In genomic region chr18:44679912-44680270, GRCh38 we compare ENCODE assay signal across 9 cellular contexts. TPM values are rescaled to one million over a fixed set of nuclear protein-coding genes. Genes with fewer than 3 reads are reported as not detected.
A peak's percentile ranks its signal among the peaks of the same experiment; 100 is the strongest.
DNase-seq lines count a peak whose midpoint lies in the region; ATAC-seq and TF ChIP-seq lines count a peak whose summit lies in the region.
"Had no signal": no experiment of that assay in that cellular context is flagged by ENCODE, and none has a peak within 500 bp of the region (broad histone marks: within the 10 kb centered on the region; RNA-seq: fewer than 3 reads in every experiment).

No MANE protein-coding gene starts in this region.

- H3K4me1 ChIP-seq in mucosa of descending colon (ENCODE audit: low read depth), result peaks cover 4% of the 10 kb centered on the region
- H3K4me1 ChIP-seq in testis, result peaks cover 15% of the 10 kb centered on the region

- DNase-seq in GM10266 (ENCODE audit: extremely low spot score) (peak; percentile 77), NCI-H1092 (lab: John Stamatoyannopoulos, UW) (peak; percentile 69), epithelial cell of prostate (ENCODE audit: low read depth, low spot score) (no peak), mucosa of descending colon (peak; percentile 71 to 77 (median 77)), testis (peak; percentile 77)

- no peak for TF ChIP-seq POLR2A in testis (IDR thresholded peaks at IDR 0.05)

- intact Hi-C loops in mucosa of descending colon (cut with DNase I, micrococcal nuclease) (loop anchor here in 1 of 2 donors (10.0 kb wide), 1 partner anchor 215 kb away; no protein-coding TSS in a partner anchor), testis (cut with DNase I; ENCODE audit: low total_unique reads) (no loop called here)

- H3K9me3 ChIP-seq in mucosa of descending colon (no peaks in the 10 kb centered on the region), testis (no peaks in the 10 kb centered on the region)

- ATAC-seq in mucosa of descending colon (no peak), HG02840 (IDR thresholded peaks at IDR 0.05; ENCODE audit: low FRiP score, unreplicated experiment) (no peak)

- TF ChIP-seq CTCF in 22Rv1 (IDR thresholded peaks at IDR 0.05), result no peak
- no peak for TF ChIP-seq CTCF in GM10266 (IDR thresholded peaks at IDR 0.05; ENCODE audit: control insufficient read depth, insufficient read depth, low read depth, missing control alignments)
- TF ChIP-seq CTCF in WI38 (IDR thresholded peaks at IDR 0.05; ENCODE audit: low read depth, low read length), result no peak
- no peak for TF ChIP-seq CTCF in mucosa of descending colon (IDR thresholded peaks at IDR 0.05)
- no peak for TF ChIP-seq CTCF in testis (IDR thresholded peaks at IDR 0.05)

- H3K36me3 ChIP-seq in mucosa of descending colon (ENCODE audit: low read depth), result no peaks in the 10 kb centered on the region
- H3K36me3 ChIP-seq in testis (ENCODE audit: low read depth, missing control alignments), result no peaks in the 10 kb centered on the region

- H3K27ac ChIP-seq in 22Rv1, result peak overlapping the region; percentile 92
- H3K27ac ChIP-seq in epithelial cell of prostate, result peak overlapping the region; percentile 87
- H3K27ac ChIP-seq in testis, result peak overlapping the region in 1 of 2 donors; percentile 96

- H3K27me3 ChIP-seq in testis, result no peaks in the 10 kb centered on the region
- H3K27me3 ChIP-seq: foreskin keratinocyte had no signal

- H3K4me3 ChIP-seq in WI38 (ENCODE audit: low read depth, low read length) (peak overlapping the region; percentile 63), mucosa of descending colon (peak overlapping the region; percentile 48), testis (peak overlapping the region; percentile 72 to 89)

- WGBS in testis, 2 donors, result 1% methylated on average over 35 to 38 of the region's 41 CpGs

RNA-seq across cellular contexts. Expression of gene SETBP1, which starts 0.8 kb away (rescaled TPM):
- 10 to 100 TPM; 15.0 to 97.2 (median 17.8) TPM for total RNA-seq in mucosa of descending colon
- 10 to 100 TPM; 33.1 to 34.7 TPM for total RNA-seq in testis
- polyA plus RNA-seq in testis (ENCODE audit: insufficient read depth, low read depth, low replicate concordance), result 6.2 TPM
